Comparison of ENCODE assay signal across 13 cellular contexts in the genomic region with DNA sequence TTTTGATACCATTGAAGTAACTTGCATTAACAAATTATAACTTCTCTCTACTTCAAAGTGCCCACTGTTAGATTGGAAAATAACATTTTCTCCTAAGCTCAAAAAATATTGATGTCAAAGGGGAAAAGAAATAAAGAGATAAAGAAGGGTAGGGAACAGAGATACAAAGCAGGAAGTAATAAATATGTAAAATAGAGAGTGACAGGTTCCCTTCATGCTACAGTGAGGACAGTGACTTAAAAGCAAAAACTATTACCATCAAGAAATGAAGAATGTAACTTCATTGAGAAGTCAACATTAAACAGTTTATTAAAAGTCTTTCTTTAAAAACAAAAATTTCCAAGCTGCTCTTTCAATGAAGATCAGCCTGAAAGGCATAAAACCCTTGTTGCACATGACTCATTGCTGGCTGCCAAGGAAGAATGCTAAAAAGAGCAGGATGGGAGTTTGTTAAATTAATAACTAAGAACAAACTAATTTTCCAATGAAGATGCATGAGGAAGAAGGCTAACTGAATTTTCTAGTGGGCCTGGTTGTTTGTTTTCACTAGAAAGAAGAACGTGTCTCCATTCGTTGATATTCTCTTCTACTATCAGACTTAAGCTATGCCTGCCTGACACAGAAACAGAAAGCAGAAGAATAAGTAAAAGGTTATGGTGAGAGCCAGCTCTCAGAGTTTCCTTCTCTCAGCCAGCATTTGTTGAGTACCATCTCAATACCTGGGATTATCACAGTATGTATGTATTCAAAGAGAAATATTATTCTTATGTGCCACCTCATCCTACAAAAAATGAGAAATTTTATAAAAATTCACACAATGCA.
DNase-seq lines count a peak whose midpoint lies in the region; ATAC-seq, FAIRE-seq and TF ChIP-seq lines count a peak whose summit lies in the region.
"Had no signal": no experiment of that assay in that cellular context is flagged by ENCODE, and none has a peak within 500 bp of the region (broad histone marks: within the 10 kb centered on the region; RNA-seq: fewer than 3 reads in every experiment).

No MANE protein-coding gene starts in this region.

- H3K9me3 ChIP-seq in astrocyte (ENCODE audit: insufficient read depth, low read depth, low read length) (no peaks in the 10 kb centered on the region), BE2C (no peaks in the 10 kb centered on the region)

- peaks cover 30% of the 10 kb centered on the region for H3K4me1 ChIP-seq in astrocyte (ENCODE audit: insufficient read depth, low read length)
- H3K4me1 ChIP-seq in BE2C, result no peaks in the 10 kb centered on the region

- no peaks in the 10 kb centered on the region for H3K79me2 ChIP-seq in astrocyte (ENCODE audit: insufficient read depth, low read length)

- H3K27ac Mint-ChIP-seq in astrocyte (ENCODE audit: unreplicated experiment), result peak overlapping the region; percentile 92
- no peak overlapping the region for H3K27ac Mint-ChIP-seq in activated T-cell treated with anti-CD3 and anti-CD28 coated beads, Interleukin-2, amount 50 U/mL, for 72 hours
- H3K27ac Mint-ChIP-seq: CD4-positive, CD25-positive, alpha-beta regulatory T cell; endodermal cell; T-helper 1 cell treated with Interleukin-12 subunit alpha and Interleukin-12 subunit beta and Interleukin-4 antibody, amounts not matched to agents 30 μg/mL and 1 μg/mL, for 36 hours had no signal

- TF ChIP-seq CTCF in astrocyte (IDR thresholded peaks at IDR 0.05; ENCODE audit: insufficient read depth, low read depth, low read length) (no peak), BE2C (IDR thresholded peaks at IDR 0.05; ENCODE audit: low read depth, low read length) (no peak)

- DNase-seq in EL (peak; percentile 57), astrocyte (ENCODE audit: low read depth) (peak; percentile 65), NCI-H446 (lab: John Stamatoyannopoulos, UW) (no peak), cortex of kidney (lab: John Stamatoyannopoulos, UW) (no peak), BE2C (no peak)
- no peak for DNase-seq in activated T-cell treated with anti-CD3 and anti-CD28 coated beads, Interleukin-2, amount 50 U/mL, for 72 hours
- DNase-seq: activated T-cell treated with anti-CD3 and anti-CD28 coated beads, Interleukin-2, amount 50 U/mL, for 4 hours; CD4-positive, CD25-positive, alpha-beta regulatory T cell; endodermal cell; NCI-H2107 had no signal

- H3K36me3 ChIP-seq in astrocyte (ENCODE audit: insufficient read depth, low read length), result no peaks in the 10 kb centered on the region
- H3K36me3 ChIP-seq in BE2C, result no peaks in the 10 kb centered on the region

- peak; percentile 69 for ATAC-seq in GM19468 (IDR thresholded peaks at IDR 0.05; ENCODE audit: extremely low read depth, unreplicated experiment)
- ATAC-seq in HG03097 (IDR thresholded peaks at IDR 0.05; ENCODE audit: low FRiP score, unreplicated experiment), result peak; percentile 74
- ATAC-seq in activated T-cell treated with anti-CD3 and anti-CD28 coated beads, Interleukin-2, amount 50 U/mL, for 72 hours (replicated peaks in 1 of 2), result no peak
- ATAC-seq: activated T-cell treated with anti-CD3 and anti-CD28 coated beads, Interleukin-2, amount 50 U/mL, for 4 hours had no signal

- H3K27me3 ChIP-seq in astrocyte (ENCODE audit: insufficient read depth, low read length) (no peaks in the 10 kb centered on the region), BE2C (no peaks in the 10 kb centered on the region)

- peak; percentile 23 for FAIRE-seq in astrocyte (lab: Jason Lieb, UNC)

- H3K4me1 Mint-ChIP-seq in astrocyte (ENCODE audit: low read depth, unreplicated experiment), result peaks cover 36% of the 10 kb centered on the region
- H3K4me1 Mint-ChIP-seq in activated T-cell treated with anti-CD3 and anti-CD28 coated beads, Interleukin-2, amount 50 U/mL, for 72 hours (ENCODE audit: low read depth), result no peaks in the 10 kb centered on the region
- H3K4me1 Mint-ChIP-seq: CD4-positive, CD25-positive, alpha-beta regulatory T cell; endodermal cell had no signal

- H4K20me1 ChIP-seq in astrocyte (ENCODE audit: insufficient read depth, low read length), result no peaks in the 10 kb centered on the region

- no peak overlapping the region for H3K4me3 ChIP-seq in astrocyte (ENCODE audit: insufficient read depth, low read depth, low read length)
- H3K4me3 ChIP-seq in BE2C (ENCODE audit: low read depth, low read length), result no peak overlapping the region

- peak overlapping the region; percentile 43 for H3K4me2 ChIP-seq in astrocyte (ENCODE audit: low read length)

- H3K9me3 Mint-ChIP-seq in astrocyte (ENCODE audit: unreplicated experiment), result no peaks in the 10 kb centered on the region
- H3K9me3 Mint-ChIP-seq in activated T-cell treated with anti-CD3 and anti-CD28 coated beads, Interleukin-2, amount 50 U/mL, for 72 hours, result no peaks in the 10 kb centered on the region
- H3K9me3 Mint-ChIP-seq: activated T-cell treated with anti-CD3 and anti-CD28 coated beads, Interleukin-2, amount 50 U/mL, for 4 hours; CD4-positive, CD25-positive, alpha-beta regulatory T cell; endodermal cell; T-helper 1 cell treated with Interleukin-12 subunit alpha and Interleukin-12 subunit beta and Interleukin-4 antibody, amounts not matched to agents 30 μg/mL and 1 μg/mL, for 36 hours had no signal

- H3K27ac ChIP-seq in astrocyte (ENCODE audit: low read depth, low read length), result peak overlapping the region; percentile 96

- no peak overlapping the region for H3K4me3 Mint-ChIP-seq in astrocyte (ENCODE audit: unreplicated experiment)
- H3K4me3 Mint-ChIP-seq in activated T-cell treated with anti-CD3 and anti-CD28 coated beads, Interleukin-2, amount 50 U/mL, for 72 hours, result no peak overlapping the region
- H3K4me3 Mint-ChIP-seq: activated T-cell treated with anti-CD3 and anti-CD28 coated beads, Interleukin-2, amount 50 U/mL, for 4 hours; CD4-positive, CD25-positive, alpha-beta regulatory T cell; endodermal cell; T-helper 1 cell treated with Interleukin-12 subunit alpha and Interleukin-12 subunit beta and Interleukin-4 antibody, amounts not matched to agents 30 μg/mL and 1 μg/mL, for 36 hours had no signal

- H3K9ac ChIP-seq in astrocyte (ENCODE audit: low read length), result peak overlapping the region; percentile 72

- no peaks in the 10 kb centered on the region for H3K36me3 Mint-ChIP-seq in astrocyte (ENCODE audit: low read depth, unreplicated experiment)
- H3K36me3 Mint-ChIP-seq in activated T-cell treated with anti-CD3 and anti-CD28 coated beads, Interleukin-2, amount 50 U/mL, for 72 hours (ENCODE audit: insufficient read depth in 2 of 2), result no peaks in the 10 kb centered on the region
- H3K36me3 Mint-ChIP-seq: CD4-positive, CD25-positive, alpha-beta regulatory T cell had no signal

- no peak overlapping the region for H2AFZ ChIP-seq in astrocyte (ENCODE audit: low read depth, low read length)

- no peaks in the 10 kb centered on the region for H3K27me3 Mint-ChIP-seq in astrocyte (ENCODE audit: low read depth, unreplicated experiment)
- H3K27me3 Mint-ChIP-seq in activated T-cell treated with anti-CD3 and anti-CD28 coated beads, Interleukin-2, amount 50 U/mL, for 72 hours (ENCODE audit: low read depth), result peaks cover 10% of the 10 kb centered on the region
- H3K27me3 Mint-ChIP-seq: CD4-positive, CD25-positive, alpha-beta regulatory T cell had no signal

Comparison
In these comparisons a context has a peak if more than half of its experiments do, and no peak if none do; other contexts are left out.
1. DNase-seq: peak in EL (single experiment) and astrocyte (single experiment); none in activated T-cell treated with anti-CD3 and anti-CD28 coated beads, Interleukin-2, amount 50 U/mL, for 72 hours (0 of 2), NCI-H446 (0 of 2), cortex of kidney (single experiment) and BE2C (single experiment).
2. ATAC-seq: peak in GM19468 (single experiment) and HG03097 (single experiment); none in activated T-cell treated with anti-CD3 and anti-CD28 coated beads, Interleukin-2, amount 50 U/mL, for 72 hours (0 of 2).